15 cellular contexts compared by ENCODE assay signal in genomic region chr6:140915001-140915950, GRCh38.
DNase-seq lines count a peak whose midpoint lies in the region; ATAC-seq lines count a peak whose summit lies in the region.
"Had no signal": no experiment of that assay in that cellular context is flagged by ENCODE, and none has a peak within 500 bp of the region (broad histone marks: within the 10 kb centered on the region; RNA-seq: fewer than 3 reads in every experiment).

No MANE protein-coding gene starts in this region.

- H3K4me3 ChIP-seq in adipocyte (ENCODE audit: low read length) = no peak overlapping the region
- H3K4me3 ChIP-seq: adrenal gland, ovary, testis had no signal

- DNase-seq in NCI-H2107 treated with DMSO at 0.1 percent for 48 hours (lab: John Stamatoyannopoulos, UW; ENCODE audit: unreplicated experiment) (peak; percentile 27), NCI-H2107 (lab: John Stamatoyannopoulos, UW) (no peak), NCI-H2029 treated with DMSO at 0.1 percent for 48 hours (lab: John Stamatoyannopoulos, UW) (peak; percentile 57), adipocyte (ENCODE audit: low read depth) (peak; percentile 6), retina (peak; percentile 16), SIG-M5 treated with dmso at 0.1 percent for 504 hours (lab: John Stamatoyannopoulos, UW; ENCODE audit: unreplicated experiment) (no peak)
- no peak for DNase-seq in stimulated activated naive CD4-positive, alpha-beta T cell (lab: John Stamatoyannopoulos, UW)
- DNase-seq: activated CD4-positive, alpha-beta T cell treated with anti-CD3 and anti-CD28 coated beads, Interleukin-2, amount 10 ng/mL, durations not matched to agents 24 days and 14 days; activated T-cell treated with anti-CD3 and anti-CD28 coated beads, Interleukin-2, amount 50 U/mL, for 4 hours; adrenal gland; immature natural killer cell; NCI-H1048; ovary; testis had no signal

- H3K9ac ChIP-seq in adipocyte (ENCODE audit: low read length) = no peak overlapping the region

- no peaks in the 10 kb centered on the region for H3K36me3 ChIP-seq in adipocyte (ENCODE audit: control insufficient read depth, insufficient read depth, low read length, severe bottlenecking)
- H3K36me3 ChIP-seq: adrenal gland, ovary had no signal

- H3K9me3 ChIP-seq in adipocyte (ENCODE audit: control insufficient read depth, low read length) = peaks cover 8% of the 10 kb centered on the region
- H3K9me3 ChIP-seq: adrenal gland, ovary, testis had no signal

- ATAC-seq in HG03469 (IDR thresholded peaks at IDR 0.05; ENCODE audit: unreplicated experiment) = no peak
- ATAC-seq: activated T-cell treated with anti-CD3 and anti-CD28 coated beads, Interleukin-2, amount 50 U/mL, for 4 hours had no signal

- H3K4me1 ChIP-seq in adipocyte (ENCODE audit: control insufficient read depth, insufficient read depth, low read length) = no peaks in the 10 kb centered on the region
- H3K4me1 ChIP-seq: adrenal gland had no signal

- H3K27me3 ChIP-seq in adipocyte (replicated peaks; ENCODE audit: control insufficient read depth, insufficient read depth, low read length) = no peaks in the 10 kb centered on the region
- H3K27me3 ChIP-seq: adrenal gland, ovary, testis had no signal

Comparison
In these comparisons a context has a peak if more than half of its experiments do, and no peak if none do; other contexts are left out.
1. DNase-seq: peak in NCI-H2107 treated with DMSO at 0.1 percent for 48 hours (single experiment), NCI-H2029 treated with DMSO at 0.1 percent for 48 hours (single experiment), adipocyte (single experiment) and retina (single experiment); none in NCI-H2107 (single experiment), stimulated activated naive CD4-positive, alpha-beta T cell (0 of 6) and SIG-M5 treated with dmso at 0.1 percent for 504 hours (single experiment).